Comparison of ENCODE assay signal across 19 cellular contexts in the genomic region with DNA sequence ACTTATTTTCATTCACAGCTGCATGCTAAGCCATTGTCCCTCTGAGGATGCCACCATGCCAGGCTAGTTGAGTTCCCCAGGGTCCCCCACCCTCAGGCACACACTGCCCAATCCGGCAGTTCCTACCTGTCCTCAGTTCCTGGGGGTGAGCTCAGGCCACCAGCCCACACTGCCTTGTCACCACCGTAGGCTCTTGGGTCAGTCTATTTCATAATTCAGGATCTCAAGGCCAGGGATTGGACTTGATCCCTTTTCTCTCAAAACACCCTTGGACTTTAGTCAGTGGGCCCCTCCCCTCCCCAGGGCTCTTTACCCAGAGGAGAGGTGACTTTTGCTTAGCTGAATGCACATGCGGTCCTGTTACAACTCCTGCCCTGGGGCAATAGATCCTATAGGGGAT. TPM values are rescaled to one million over a fixed set of nuclear protein-coding genes. Genes with fewer than 3 reads are reported as not detected.
A peak's percentile ranks its signal among the peaks of the same experiment; 100 is the strongest.
DNase-seq lines count a peak whose midpoint lies in the region; ATAC-seq and TF ChIP-seq lines count a peak whose summit lies in the region.
"Had no signal": no experiment of that assay in that cellular context is flagged by ENCODE, and none has a peak within 500 bp of the region (broad histone marks: within the 10 kb centered on the region; RNA-seq: fewer than 3 reads in every experiment).

No MANE protein-coding gene starts in this region.

- no peak overlapping the region for H3K27ac ChIP-seq in OCI-LY3 (ENCODE audit: low read length)
- no peak overlapping the region for H3K27ac ChIP-seq in upper lobe of right lung
- H3K27ac ChIP-seq: 22Rv1; A549; BLaER1 treated with 17β-estradiol and CSF1 and Interleukin-3, amounts not matched to agents 10 nM and 100 nM; C4-2B had no signal

- no peak overlapping the region for H3K4me3 Mint-ChIP-seq in activated T-cell treated with anti-CD3 and anti-CD28 coated beads, Interleukin-2, amount 50 U/mL, for 72 hours
- H3K4me3 Mint-ChIP-seq: B cell; CD4-positive, alpha-beta T cell; CD8-positive, alpha-beta T cell had no signal

- H3K4me1 Mint-ChIP-seq in activated T-cell treated with anti-CD3 and anti-CD28 coated beads, Interleukin-2, amount 50 U/mL, for 72 hours (ENCODE audit: low read depth), result no peaks in the 10 kb centered on the region

- H3K27me3 ChIP-seq in OCI-LY3 (ENCODE audit: low read depth, low read length) (no peaks in the 10 kb centered on the region), upper lobe of right lung (no peaks in the 10 kb centered on the region)
- H3K27me3 ChIP-seq: BLaER1 treated with 17β-estradiol and CSF1 and Interleukin-3, amounts not matched to agents 10 nM and 100 nM had no signal

- no peak overlapping the region for H3K4me3 ChIP-seq in OCI-LY3 (ENCODE audit: low read length)
- H3K4me3 ChIP-seq in upper lobe of right lung, result no peak overlapping the region
- H3K4me3 ChIP-seq: A549; BLaER1 treated with 17β-estradiol and CSF1 and Interleukin-3, amounts not matched to agents 10 nM and 100 nM had no signal

- H4K20me1 ChIP-seq in OCI-LY3 (ENCODE audit: insufficient read depth, low read length), result no peaks in the 10 kb centered on the region
- H4K20me1 ChIP-seq: BLaER1 treated with 17β-estradiol and CSF1 and Interleukin-3, amounts not matched to agents 10 nM and 100 nM had no signal

- H3K36me3 Mint-ChIP-seq in activated T-cell treated with anti-CD3 and anti-CD28 coated beads, Interleukin-2, amount 50 U/mL, for 72 hours (ENCODE audit: insufficient read depth in 2 of 2), result no peaks in the 10 kb centered on the region
- H3K36me3 Mint-ChIP-seq: CD8-positive, alpha-beta T cell had no signal

- H3K9me3 Mint-ChIP-seq in activated T-cell treated with anti-CD3 and anti-CD28 coated beads, Interleukin-2, amount 50 U/mL, for 72 hours, result peaks cover 0 to 3% of the 10 kb centered on the region in 2 donors

- no peak overlapping the region for H3K27ac Mint-ChIP-seq in activated T-cell treated with anti-CD3 and anti-CD28 coated beads, Interleukin-2, amount 50 U/mL, for 72 hours
- H3K27ac Mint-ChIP-seq: B cell; CD4-positive, alpha-beta T cell; CD8-positive, alpha-beta T cell had no signal

- H3K4me2 ChIP-seq in OCI-LY3 (ENCODE audit: low read length), result peak overlapping the region; percentile 52
- H3K4me2 ChIP-seq: A549; BLaER1 treated with 17β-estradiol and CSF1 and Interleukin-3, amounts not matched to agents 10 nM and 100 nM had no signal

- TF ChIP-seq CTCF in OCI-LY3 (IDR thresholded peaks at IDR 0.05; ENCODE audit: low read depth, low read length), result no peak
- TF ChIP-seq CTCF in upper lobe of right lung (IDR thresholded peaks at IDR 0.05), result no peak

- H3K9me3 ChIP-seq in OCI-LY3 (ENCODE audit: insufficient read depth, low read length) (peaks cover 7% of the 10 kb centered on the region; the same call in 1 of the 2 replicates), upper lobe of right lung (no peaks in the 10 kb centered on the region)
- H3K9me3 ChIP-seq: A549 had no signal

- H3K36me3 ChIP-seq in OCI-LY3 (replicated peaks; ENCODE audit: low read depth, low read length), result peaks cover 5% of the 10 kb centered on the region
- no peaks in the 10 kb centered on the region for H3K36me3 ChIP-seq in upper lobe of right lung
- H3K36me3 ChIP-seq: BLaER1 treated with 17β-estradiol and CSF1 and Interleukin-3, amounts not matched to agents 10 nM and 100 nM had no signal

- DNase-seq in activated CD8-positive, alpha-beta memory T cell treated with anti-CD3 and anti-CD28 coated beads for 24 hours, result peak; percentile 24
- no peak for DNase-seq in activated CD8-positive, alpha-beta memory T cell treated with anti-CD3 and anti-CD28 coated beads, Interleukin-2, amount 50 U/mL, for 4 hours
- DNase-seq in upper lobe of right lung, result no peak
- no peak for DNase-seq in activated T-cell treated with anti-CD3 and anti-CD28 coated beads, Interleukin-2, amount 50 U/mL, for 72 hours
- DNase-seq: AML-193; Caco-2; Calu3; CD4-positive, alpha-beta T cell; CD8-positive, alpha-beta T cell; DMS79 treated with DMSO at 0.1 percent for 48 hours; GF-D8 had no signal

- intact Hi-C loops in upper lobe of right lung (cut with DNase I), result no loop called here

- H3K4me1 ChIP-seq in OCI-LY3 (ENCODE audit: low read length), result peaks cover 33% of the 10 kb centered on the region
- no peaks in the 10 kb centered on the region for H3K4me1 ChIP-seq in upper lobe of right lung
- H3K4me1 ChIP-seq: A549, Caco-2 had no signal

- H3K79me2 ChIP-seq in OCI-LY3 (ENCODE audit: low read length), result no peaks in the 10 kb centered on the region

- H3K9ac ChIP-seq in OCI-LY3 (ENCODE audit: low read length), result no peak overlapping the region
- H3K9ac ChIP-seq: BLaER1 treated with 17β-estradiol and CSF1 and Interleukin-3, amounts not matched to agents 10 nM and 100 nM had no signal

- no peak overlapping the region for H2AFZ ChIP-seq in OCI-LY3 (ENCODE audit: low read depth, low read length)

- H3K27me3 Mint-ChIP-seq in activated T-cell treated with anti-CD3 and anti-CD28 coated beads, Interleukin-2, amount 50 U/mL, for 72 hours (ENCODE audit: low read depth), result no peaks in the 10 kb centered on the region
- H3K27me3 Mint-ChIP-seq: B cell had no signal

- ATAC-seq in upper lobe of right lung (peak; percentile 7), HG03460 (IDR thresholded peaks at IDR 0.05; ENCODE audit: unreplicated experiment) (no peak)
- ATAC-seq in activated T-cell treated with anti-CD3 and anti-CD28 coated beads, Interleukin-2, amount 50 U/mL, for 72 hours (replicated peaks in 1 of 2), result no peak
- ATAC-seq: A549; CD8-positive, alpha-beta T cell had no signal

RNA-seq across cellular contexts. Expression of gene MC2R, which starts 18.7 kb away (rescaled TPM):
- not detected for total RNA-seq in upper lobe of right lung
- total RNA-seq in activated T-cell treated with anti-CD3 and anti-CD28 coated beads, Interleukin-2, amount 50 U/mL, for 72 hours, result not detected
- total RNA-seq: A172; B cell; Caco-2; Calu3; CD4-positive, alpha-beta T cell; CD8-positive, alpha-beta T cell had no signal
